22 cellular contexts compared by ENCODE assay signal in genomic region chr6:105380634-105381033, GRCh38.
"Had no signal": no experiment of that assay in that cellular context is flagged by ENCODE, and none has a peak within 500 bp of the region (broad histone marks: within the 10 kb centered on the region; RNA-seq: fewer than 3 reads in every experiment).

No MANE protein-coding gene starts in this region.

- H3K4me3 ChIP-seq: esophagus squamous epithelium, gastroesophageal sphincter, lung, psoas muscle, right lobe of liver, spleen, uterus had no signal

- H3K4me3 Mint-ChIP-seq: dendritic cell treated with granulocyte-macrophage colony-stimulating factor and Interleukin-4, amounts not matched to agents 40 ng/mL and 50 ng/mL, for 4 days; naive thymus-derived CD8-positive, alpha-beta T cell; stimulated activated naive B cell treated with anti-CD40 and anti-IgM and Interleukin-4, amounts not matched to agents 10 μg/mL and 1 μg/mL and 100 μg/mL, for 72 hours; stimulated activated naive CD8-positive, alpha-beta T cell treated with anti-CD3 and anti-CD28 coated beads, Interleukin-15, amount 100 ng/mL, for 72 hours; type B pancreatic cell had no signal

- H3K4me1 ChIP-seq: right lobe of liver, uterus had no signal

- DNase-seq: esophagus squamous epithelium; foreskin fibroblast; kidney; left cardiac atrium; left ventricle myocardium superior; mesendoderm; naive thymus-derived CD8-positive, alpha-beta T cell; psoas muscle; retina; right lobe of liver; spleen; stimulated activated CD4-positive, alpha-beta T cell treated with anti-CD3 and anti-CD28 coated beads, Interleukin-15, amount 100 ng/mL, for 24 hours; stimulated activated CD4-positive, alpha-beta T cell treated with anti-CD3 and anti-CD28 coated beads, Interleukin-1b, Interleukin-23, amount 100 ng/mL, for 48 hours; stimulated activated CD4-positive, alpha-beta T cell treated with anti-CD3 and anti-CD28 coated beads, Interleukin-4, amount 100 ng/mL, for 24 hours; stimulated activated naive B cell treated with anti-CD40 and anti-IgM and Interleukin-4, amounts not matched to agents 10 μg/mL and 1 μg/mL and 100 μg/mL, for 72 hours; stimulated activated naive CD8-positive, alpha-beta T cell treated with anti-CD3 and anti-CD28 coated beads, Interleukin-15, amount 100 ng/mL, for 72 hours; uterus had no signal

- ATAC-seq: gastroesophageal sphincter; left cardiac atrium; left ventricle myocardium superior; naive thymus-derived CD8-positive, alpha-beta T cell; psoas muscle; stimulated activated naive B cell treated with anti-CD40 and anti-IgM and Interleukin-4, amounts not matched to agents 10 μg/mL and 1 μg/mL and 100 μg/mL, for 72 hours; stimulated activated naive CD8-positive, alpha-beta T cell treated with anti-CD3 and anti-CD28 coated beads, Interleukin-15, amount 100 ng/mL, for 72 hours had no signal

- H3K9me3 ChIP-seq: esophagus squamous epithelium, gastroesophageal sphincter, neutrophil, psoas muscle, right lobe of liver, spleen, uterus had no signal

- H3K27ac ChIP-seq: esophagus squamous epithelium, gastroesophageal sphincter, neutrophil, psoas muscle, right lobe of liver, spleen, uterus had no signal

- H3K27me3 Mint-ChIP-seq: dendritic cell treated with granulocyte-macrophage colony-stimulating factor and Interleukin-4, amounts not matched to agents 40 ng/mL and 50 ng/mL, for 4 days; naive thymus-derived CD8-positive, alpha-beta T cell; stimulated activated naive B cell treated with anti-CD40 and anti-IgM and Interleukin-4, amounts not matched to agents 10 μg/mL and 1 μg/mL and 100 μg/mL, for 72 hours; stimulated activated naive CD8-positive, alpha-beta T cell treated with anti-CD3 and anti-CD28 coated beads, Interleukin-15, amount 100 ng/mL, for 72 hours; type B pancreatic cell had no signal

- H3K27me3 ChIP-seq: esophagus squamous epithelium, gastroesophageal sphincter, neutrophil, right lobe of liver, spleen, uterus had no signal

- H3K27ac Mint-ChIP-seq: dendritic cell treated with granulocyte-macrophage colony-stimulating factor and Interleukin-4, amounts not matched to agents 40 ng/mL and 50 ng/mL, for 4 days; stimulated activated naive B cell treated with anti-CD40 and anti-IgM and Interleukin-4, amounts not matched to agents 10 μg/mL and 1 μg/mL and 100 μg/mL, for 72 hours; type B pancreatic cell had no signal

- H3K36me3 ChIP-seq: uterus had no signal
